Comparison of ENCODE assay signal across 8 cellular contexts in the genomic region with DNA sequence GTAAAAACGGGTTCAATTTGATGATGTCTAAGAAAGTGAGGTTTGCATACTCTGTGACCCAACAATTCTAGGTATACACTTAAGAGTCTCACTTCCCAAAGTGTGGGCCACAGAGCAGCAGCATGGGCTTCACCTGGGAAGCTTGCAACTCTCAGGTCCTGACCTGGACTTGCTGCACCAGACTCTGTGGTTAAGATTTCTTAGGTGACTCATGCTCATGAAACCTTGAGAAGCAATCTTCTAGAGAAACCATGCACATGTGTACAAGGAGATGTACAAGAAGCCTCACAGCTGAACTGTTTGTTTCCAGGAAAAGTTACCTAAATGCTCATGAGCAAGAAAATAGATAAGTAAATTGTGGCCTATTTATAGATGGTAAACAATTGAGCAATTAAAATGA. TPM values are rescaled to one million over a fixed set of nuclear protein-coding genes. Genes with fewer than 3 reads are reported as not detected.
A peak's percentile ranks its signal among the peaks of the same experiment; 100 is the strongest.
DNase-seq lines count a peak whose midpoint lies in the region; ATAC-seq, FAIRE-seq and TF ChIP-seq lines count a peak whose summit lies in the region.

No MANE protein-coding gene starts in this region.

- H3K27ac ChIP-seq in AG04450 (ENCODE audit: low read depth, low read length) (no peak overlapping the region), OCI-LY7 (ENCODE audit: low read depth, low read length, poor library complexity, severe bottlenecking) (no peak overlapping the region), stomach (no peak overlapping the region), substantia nigra (ENCODE audit: low read depth, low read length, poor library complexity, severe bottlenecking) (no peak overlapping the region)

- TF ChIP-seq POLR2A in stomach (IDR thresholded peaks at IDR 0.05), result no peak

- DNase-seq in AG04450 (ENCODE audit: low read depth, low spot score) (peak; percentile 34), urothelium cell line (ENCODE audit: low spot score) (peak; percentile 58), OCI-LY7 (ENCODE audit: low spot score) (no peak), stomach (no peak), substantia nigra (lab: John Stamatoyannopoulos, UW) (no peak)

- no TSS peak for BruUV-seq in OCI-LY7 (replicated peaks; lab: Mats Ljungman, UMichigan)

- no peaks in the 10 kb centered on the region for H3K4me1 ChIP-seq in OCI-LY7 (ENCODE audit: insufficient read depth, low read length, poor library complexity, severe bottlenecking)
- peaks cover 0 to 3% (median 0%) of the 10 kb centered on the region in 4 donors for H3K4me1 ChIP-seq in stomach

- peaks cover 18% of the 10 kb centered on the region for H3K36me3 ChIP-seq in OCI-LY7 (ENCODE audit: insufficient read depth, low read length)
- H3K36me3 ChIP-seq in stomach, result peaks cover 3 to 24% (median 12%) of the 10 kb centered on the region in 4 donors

- intact Hi-C loops in OCI-LY7 (cut with micrococcal nuclease; ENCODE audit: unreplicated experiment) (no loop called here), stomach (cut with DNase I; ENCODE audit: low total_unique reads) (no loop called here)

- H3K4me2 ChIP-seq in OCI-LY7 (ENCODE audit: low read length), result no peak overlapping the region

- no peaks in the 10 kb centered on the region for H3K79me2 ChIP-seq in OCI-LY7 (ENCODE audit: insufficient read depth, low read depth, low read length)

- peak overlapping the region; percentile 23 for H3K27ac Mint-ChIP-seq in activated T-helper 17 cell treated with anti-CD3 and anti-CD28 coated beads, Interleukin-2, amount 50 U/mL, for 72 hours

- H2AFZ ChIP-seq in OCI-LY7 (ENCODE audit: low read length), result no peak overlapping the region

- no peaks in the 10 kb centered on the region for H3K27me3 ChIP-seq in AG04450 (ENCODE audit: control insufficient read depth, insufficient read depth, low read length)
- no peaks in the 10 kb centered on the region for H3K27me3 ChIP-seq in stomach

- H3K4me3 Mint-ChIP-seq in activated T-helper 17 cell treated with anti-CD3 and anti-CD28 coated beads, Interleukin-2, amount 50 U/mL, for 72 hours, result no peak overlapping the region

- H3K9me3 Mint-ChIP-seq in activated T-helper 17 cell treated with anti-CD3 and anti-CD28 coated beads, Interleukin-2, amount 50 U/mL, for 72 hours, result no peaks in the 10 kb centered on the region

- H3K27me3 Mint-ChIP-seq in activated T-helper 17 cell treated with anti-CD3 and anti-CD28 coated beads, Interleukin-2, amount 50 U/mL, for 72 hours, result no peaks in the 10 kb centered on the region

- peak; percentile 92 for ATAC-seq in GM18907 (IDR thresholded peaks at IDR 0.05; ENCODE audit: unreplicated experiment)
- peak; percentile 98 for ATAC-seq in HG03025 (IDR thresholded peaks at IDR 0.05; ENCODE audit: low FRiP score, unreplicated experiment)
- peak; percentile 84 for ATAC-seq in activated T-helper 17 cell treated with anti-CD3 and anti-CD28 coated beads, Interleukin-2, amount 50 U/mL, for 72 hours (replicated peaks)

- no peaks in the 10 kb centered on the region for H3K9me3 ChIP-seq in AG04450 (ENCODE audit: control insufficient read depth, insufficient read depth, low read length)
- H3K9me3 ChIP-seq in OCI-LY7 (ENCODE audit: low read length), result no peaks in the 10 kb centered on the region
- H3K9me3 ChIP-seq in stomach, result no peaks in the 10 kb centered on the region

- no peaks in the 10 kb centered on the region for H3K9me2 ChIP-seq in OCI-LY7 (ENCODE audit: insufficient read depth, low read length)

- CTCF ChIA-PET in AG04450 (lab: Charles Lee) (interaction anchor here (1.1 to 7.6 kb wide), 6 partner anchors 11 to 1131 kb away, joined by 3 to 76 read pairs (median 5); no protein-coding TSS in a partner anchor), OCI-LY7 (lab: Charles Lee; ENCODE audit: unreplicated experiment) (no interaction called here)

- H3K4me3 ChIP-seq in AG04450 (ENCODE audit: low read depth, low read length), result no peak overlapping the region
- no peak overlapping the region for H3K4me3 ChIP-seq in OCI-LY7 (ENCODE audit: low read depth, low read length, poor library complexity, severe bottlenecking)
- no peak overlapping the region for H3K4me3 ChIP-seq in stomach

- FAIRE-seq in urothelium cell line (lab: Jason Lieb, UNC), result no peak

- 83 to 95% (median 86%) methylated on average over 1 of the region's 1 CpG for WGBS in stomach, 5 donors

- peaks cover 8% of the 10 kb centered on the region for H3K4me1 Mint-ChIP-seq in activated T-helper 17 cell treated with anti-CD3 and anti-CD28 coated beads, Interleukin-2, amount 50 U/mL, for 72 hours

- H4K20me1 ChIP-seq in OCI-LY7 (ENCODE audit: insufficient read depth, low read length), result no peaks in the 10 kb centered on the region

- POLR2A ChIA-PET in AG04450 (lab: Yijun Ruan, JAX), result no interaction called here
- POLR2A ChIA-PET in OCI-LY7 (lab: Charles Lee), result interaction anchor here (0.9 kb wide), 1 partner anchor 29 kb away, joined by 4 read pairs; no protein-coding TSS in a partner anchor

- TF ChIP-seq EP300 in stomach (IDR thresholded peaks at IDR 0.05), result no peak

- H3K36me3 Mint-ChIP-seq in activated T-helper 17 cell treated with anti-CD3 and anti-CD28 coated beads, Interleukin-2, amount 50 U/mL, for 72 hours (ENCODE audit: low read depth), result peaks cover 30% of the 10 kb centered on the region

- TF ChIP-seq CTCF in AG04450 (IDR thresholded peaks at IDR 0.05; ENCODE audit: low read depth, low read length) (no peak), OCI-LY7 (conservative IDR thresholded peaks at IDR 0.05; ENCODE audit: low read length) (no peak), stomach (IDR thresholded peaks at IDR 0.05) (no peak)

RNA-seq across cellular contexts. Expression of gene DNAJC21, which starts 30.0 kb away (rescaled TPM):
- polyA plus RNA-seq in AG04450 (2011; rRNA removed), result 23.9 and 40.7 TPM in 2 replicates
- polyA minus RNA-seq in AG04450 (2011; rRNA and poly(A)+ RNA removed), result 17.2 and 21.9 TPM in 2 replicates
- total RNA-seq in activated T-helper 17 cell treated with anti-CD3 and anti-CD28 coated beads, Interleukin-2, amount 50 U/mL, for 72 hours, result 10 to 100 TPM; 33.2 to 53.4 TPM
- total RNA-seq in OCI-LY7 (2014; rRNA removed; shearing (Covaris generic)), result 29.4 and 43.7 TPM in 2 replicates
- total RNA-seq in OCI-LY7 (2022), result 67.2 and 67.6 TPM in 2 replicates
- 10 to 100 TPM; 30.4 to 69.4 (median 32.3) TPM for total RNA-seq in stomach
- 10 to 100 TPM; 21.8 to 32.2 (median 22.1) TPM for polyA plus RNA-seq in stomach

RNA-seq across cellular contexts. Expression of gene BRIX1, which starts 43.8 kb away (rescaled TPM):
- polyA plus RNA-seq in AG04450 (2011; rRNA removed), result 34.3 and 49.2 TPM in 2 replicates
- 12.9 and 24.5 TPM in 2 replicates for polyA minus RNA-seq in AG04450 (2011; rRNA and poly(A)+ RNA removed)
- 10 to 100 TPM; 43.0 to 84.2 TPM for total RNA-seq in activated T-helper 17 cell treated with anti-CD3 and anti-CD28 coated beads, Interleukin-2, amount 50 U/mL, for 72 hours
- total RNA-seq in OCI-LY7 (2014; rRNA removed; shearing (Covaris generic)), result 59.7 and 75.6 TPM in 2 replicates
- 62.2 and 65.3 TPM in 2 replicates for total RNA-seq in OCI-LY7 (2022)
- total RNA-seq in stomach, result 10 to 100 TPM in 3 of 5 donors, 1 to 10 TPM in 1, not detected in 1; 3.8 to 36.2 (median 15.5) TPM
- 10 to 100 TPM; 17.1 to 22.5 (median 21.4) TPM for polyA plus RNA-seq in stomach

RNA-seq across cellular contexts. Expression of gene RAD1, which starts 44.0 kb away (rescaled TPM):
- polyA plus RNA-seq in AG04450 (2011; rRNA removed) (34.5 and 40.9 TPM in 2 replicates), stomach (10 to 100 TPM in 2 of 3 donors, 1 to 10 TPM in 1; 8.1 to 15.3 (median 14.9) TPM)
- polyA minus RNA-seq in AG04450 (2011; rRNA and poly(A)+ RNA removed), result 23.9 and 26.5 TPM in 2 replicates
- total RNA-seq in activated T-helper 17 cell treated with anti-CD3 and anti-CD28 coated beads, Interleukin-2, amount 50 U/mL, for 72 hours, result 10 to 100 TPM; 24.2 to 38.3 TPM
- 58.4 and 82.1 TPM in 2 replicates for total RNA-seq in OCI-LY7 (2014; rRNA removed; shearing (Covaris generic))
- total RNA-seq in OCI-LY7 (2022) (49.2 and 49.4 TPM in 2 replicates), stomach (10 to 100 TPM in 3 of 5 donors, 1 to 10 TPM in 2; 4.9 to 33.6 (median 15.5) TPM)

Comparison
In these comparisons a context has a peak if more than half of its experiments do, and no peak if none do; other contexts are left out.
1. DNase-seq: peak in AG04450 (single experiment) and urothelium cell line (single experiment); none in OCI-LY7 (single experiment), stomach (single experiment) and substantia nigra (0 of 49).
2. Peak in every context shown above with its lines, with median percentiles within 50 percentile points of each other: ATAC-seq.